7 cellular contexts compared by ENCODE assay signal in the genomic region with DNA sequence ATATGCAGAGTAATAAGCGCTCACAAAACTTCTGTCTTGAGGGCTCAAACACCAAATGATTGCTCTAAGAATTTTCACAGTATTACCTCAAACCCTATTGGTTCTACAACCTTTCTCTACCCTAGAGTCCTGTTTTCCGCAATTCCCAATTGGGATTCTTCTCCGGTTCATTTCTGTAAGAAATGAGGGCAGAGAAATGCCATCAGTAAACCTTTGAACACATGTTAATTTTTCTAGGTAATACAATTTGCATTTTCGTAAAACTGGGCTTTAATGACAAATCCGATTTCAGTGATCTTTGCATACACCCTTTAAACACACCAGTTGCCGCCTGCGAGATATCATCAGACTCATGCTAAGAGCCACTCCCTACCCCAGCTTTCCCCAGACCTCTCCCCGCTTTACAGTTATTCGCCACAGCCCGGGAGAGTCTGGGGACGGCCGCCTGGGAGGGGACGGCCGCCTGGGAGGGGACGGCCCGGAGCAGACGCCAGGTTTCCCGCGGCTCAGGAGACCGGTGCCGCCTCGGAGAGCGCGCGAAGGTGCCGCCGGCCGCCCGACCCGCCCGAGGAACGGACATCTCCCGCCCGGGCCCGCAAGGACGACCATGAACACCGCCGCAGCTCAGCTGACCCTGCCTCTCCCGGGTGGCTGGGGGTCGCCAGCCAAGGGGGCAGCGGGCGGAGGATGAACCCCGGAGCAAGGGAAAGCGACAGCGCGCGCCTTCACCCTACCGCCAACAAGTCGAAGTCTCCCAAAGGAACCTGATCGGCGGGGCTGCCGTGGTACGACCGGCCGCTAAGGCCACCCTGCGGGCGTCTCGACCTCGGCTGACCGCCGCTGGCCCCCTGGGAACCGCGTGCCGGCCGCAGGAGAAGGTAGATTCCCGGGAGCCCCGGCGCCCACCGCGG. TPM values are rescaled to one million over a fixed set of nuclear protein-coding genes. Genes with fewer than 3 reads are reported as not detected.
A peak's percentile ranks its signal among the peaks of the same experiment; 100 is the strongest.
DNase-seq lines count a peak whose midpoint lies in the region; ATAC-seq and TF ChIP-seq lines count a peak whose summit lies in the region.

No MANE protein-coding gene starts in this region.

- H3K27me3 ChIP-seq in body of pancreas (no peaks in the 10 kb centered on the region), smooth muscle cell (ENCODE audit: low read depth) (no peaks in the 10 kb centered on the region)

- peak overlapping the region; percentile 94 for H3K9ac ChIP-seq in smooth muscle cell (ENCODE audit: low read depth)

- H3K36me3 ChIP-seq in body of pancreas (replicated peaks in 1 of 2; ENCODE audit: insufficient read depth in 1 of 2, low read depth in 2 of 2): no peaks in the 10 kb centered on the region
- H3K36me3 ChIP-seq in smooth muscle cell (ENCODE audit: low read depth): no peaks in the 10 kb centered on the region

- WGBS in body of pancreas, 2 donors: 1% methylated on average over 17 to 60 of the region's 70 CpGs
- WGBS in smooth muscle cell (ENCODE audit: low lambda C conversion rate): 2% methylated on average over 53 of the region's 70 CpGs

- in situ Hi-C loops in G401 (cut with HindIII; ENCODE audit: low sequenced_read_pairs): no loop called here

- TF ChIP-seq CTCF in body of pancreas (IDR thresholded peaks at IDR 0.05): no peak
- no peak for TF ChIP-seq CTCF in smooth muscle cell (IDR thresholded peaks at IDR 0.05; ENCODE audit: borderline replicate concordance, insufficient read depth, poor library complexity, severe bottlenecking)

- peak overlapping the region; percentile 93 to 99 (median 96) for H3K27ac ChIP-seq in body of pancreas
- peak overlapping the region; percentile 96 for H3K27ac ChIP-seq in smooth muscle cell (ENCODE audit: low read depth)

- intact Hi-C loops in body of pancreas (cut with DNase I): no loop called here

- DNase-seq in G401 (ENCODE audit: low spot score): peak; percentile 53
- peak; percentile 71 for DNase-seq in RPMI8226
- DNase-seq in body of pancreas: peak; percentile 50 to 81 (median 60)
- DNase-seq in iPS-NIHi11 (ENCODE audit: low spot score): peak; percentile 58
- DNase-seq in smooth muscle cell (lab: John Stamatoyannopoulos, UW; ENCODE audit: unreplicated experiment): peak; percentile 65

- H4K20me1 ChIP-seq in smooth muscle cell (ENCODE audit: low read depth): peaks cover 7% of the 10 kb centered on the region

- H2AFZ ChIP-seq in smooth muscle cell (ENCODE audit: low read depth): peak overlapping the region; percentile 91

- peak; percentile 29 for ATAC-seq in GM19463 (IDR thresholded peaks at IDR 0.05; ENCODE audit: unreplicated experiment)
- ATAC-seq in HG03521 (IDR thresholded peaks at IDR 0.05; ENCODE audit: unreplicated experiment): peak; percentile 33
- peak; percentile 78 for ATAC-seq in body of pancreas

- no peaks in the 10 kb centered on the region for H3F3A ChIP-seq in smooth muscle cell (ENCODE audit: low read depth)

- H3K4me2 ChIP-seq in smooth muscle cell: peak overlapping the region; percentile 94

- H3K9me3 ChIP-seq in body of pancreas (no peaks in the 10 kb centered on the region), smooth muscle cell (replicated peaks; ENCODE audit: low read depth) (no peaks in the 10 kb centered on the region)

- H3K79me2 ChIP-seq in smooth muscle cell (ENCODE audit: low read depth): peaks cover 80% of the 10 kb centered on the region

- peak in 2 of 3 donors; percentile 63 to 64 for TF ChIP-seq POLR2A in body of pancreas (IDR thresholded peaks at IDR 0.05)

- H3K4me1 ChIP-seq in body of pancreas (peaks cover 17% of the 10 kb centered on the region), smooth muscle cell (ENCODE audit: low read depth) (peaks cover 25% of the 10 kb centered on the region)

- H3K4me3 ChIP-seq in body of pancreas (peak overlapping the region; percentile 67 to 88), smooth muscle cell (peak overlapping the region; percentile 83)

RNA-seq across cellular contexts. Expression of a gene that starts 0.5 kb away (rescaled TPM):
- total RNA-seq in G401 (2014; rRNA removed; shearing (Covaris generic)): 16.1 and 32.7 TPM in 2 replicates
- total RNA-seq in body of pancreas: 10 to 100 TPM in 1 of 2 donors, 1 to 10 TPM in 1; 9.9 to 11.9 TPM
- total RNA-seq in smooth muscle cell: 18.1 and 27.2 TPM in 2 replicates
- 11.2 and 14.7 TPM in 2 replicates for polyA plus RNA-seq in smooth muscle cell

RNA-seq across cellular contexts. Expression of a gene that starts 0.8 kb away (rescaled TPM):
- 8.7 and 15.9 TPM in 2 replicates for total RNA-seq in G401 (2014; rRNA removed; shearing (Covaris generic))
- total RNA-seq in body of pancreas: 1 to 10 TPM; 6.5 to 7.6 TPM
- total RNA-seq in smooth muscle cell: 6.7 and 8.2 TPM in 2 replicates
- polyA plus RNA-seq in smooth muscle cell: 1.1 and 2.2 TPM in 2 replicates

Comparison
In these comparisons a context has a peak if more than half of its experiments do, and no peak if none do; other contexts are left out.
1. Peak in every context shown above with its lines: DNase-seq, ATAC-seq, H3K4me3 ChIP-seq and H3K27ac ChIP-seq.